8 cellular contexts compared by ENCODE assay signal in the genomic region with DNA sequence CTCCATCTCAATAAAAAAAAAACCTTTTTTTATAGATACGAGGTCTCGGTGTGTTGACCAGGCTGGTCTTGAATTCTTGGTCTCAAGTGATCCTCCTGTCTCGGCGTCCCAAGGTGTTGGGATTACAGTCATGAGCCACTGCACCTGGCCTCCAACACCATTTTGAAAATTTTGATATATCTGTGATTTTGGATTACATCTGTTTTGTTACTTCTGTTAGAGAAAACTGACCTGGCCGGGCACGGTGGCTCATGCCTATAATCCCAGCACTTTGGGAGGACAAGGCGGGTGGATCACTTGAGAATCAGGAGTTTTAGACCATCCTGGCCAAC.
"Had no signal": no experiment of that assay in that cellular context is flagged by ENCODE, and none has a peak within 500 bp of the region (broad histone marks: within the 10 kb centered on the region; RNA-seq: fewer than 3 reads in every experiment).

No MANE protein-coding gene starts in this region.

- H3K4me1 ChIP-seq: gastrocnemius medialis had no signal

- H3K9me3 ChIP-seq: gastrocnemius medialis, heart right ventricle, left ventricle myocardium inferior, tibial artery had no signal

- H3K4me3 ChIP-seq: gastrocnemius medialis, heart right ventricle, left ventricle myocardium inferior, tibial artery had no signal

- H3K27ac ChIP-seq: tibial artery had no signal

- DNase-seq: activated T-cell treated with anti-CD3 and anti-CD28 coated beads, Interleukin-2, amount 50 U/mL, for 4 hours; mesendoderm had no signal

- H3K27me3 ChIP-seq: gastrocnemius medialis, tibial artery had no signal

- H3K4me3 Mint-ChIP-seq: activated T-cell treated with anti-CD3 and anti-CD28 coated beads, Interleukin-2, amount 50 U/mL, for 4 hours had no signal

- FAIRE-seq: colon, keratinocyte had no signal

- H3K9me3 Mint-ChIP-seq: activated T-cell treated with anti-CD3 and anti-CD28 coated beads, Interleukin-2, amount 50 U/mL, for 4 hours had no signal

- H3K36me3 ChIP-seq: gastrocnemius medialis, heart right ventricle, left ventricle myocardium inferior, tibial artery had no signal
